ENCODE assay signal across 8 cellular contexts in the genomic region with DNA sequence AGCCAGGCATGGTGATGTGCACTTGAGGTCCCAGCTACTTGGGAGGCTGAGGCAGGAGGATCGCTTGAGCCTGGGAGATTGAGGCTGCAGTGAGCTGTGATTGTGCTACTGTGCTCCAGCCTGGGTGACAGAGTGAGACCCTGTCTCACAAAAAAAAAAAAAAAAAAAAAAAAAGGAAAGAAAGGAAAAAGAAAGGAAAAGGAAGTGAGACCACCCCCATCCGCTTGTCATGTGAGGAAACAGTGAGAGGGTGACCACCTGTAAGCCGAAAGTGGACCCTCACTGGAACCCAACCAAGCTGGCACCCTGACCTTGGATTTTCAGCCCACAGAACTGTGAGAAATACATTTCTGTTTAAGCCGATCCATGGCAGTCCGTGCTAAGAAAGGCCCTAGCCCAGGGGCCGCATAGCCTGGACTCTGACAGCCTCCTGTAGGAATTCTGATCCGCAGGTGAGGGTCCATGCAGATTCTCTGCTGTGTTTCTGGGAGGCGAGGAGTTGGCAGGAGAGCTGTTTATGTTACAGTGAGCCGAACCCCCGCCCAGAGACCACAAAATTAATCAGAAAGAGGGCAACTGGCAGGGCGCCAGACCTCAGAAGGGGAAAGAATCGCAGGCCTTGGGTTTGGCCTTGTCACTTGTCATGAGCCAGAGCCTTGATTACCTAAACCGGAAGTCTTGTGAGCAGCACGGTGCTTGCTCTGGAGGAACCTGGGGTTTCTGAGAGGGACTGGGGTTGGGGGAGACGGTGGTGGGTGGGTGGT. TPM values are rescaled to one million over a fixed set of nuclear protein-coding genes. Genes with fewer than 3 reads are reported as not detected.
DNase-seq lines count a peak whose midpoint lies in the region; ATAC-seq and TF ChIP-seq lines count a peak whose summit lies in the region.

No MANE protein-coding gene starts in this region.

- no peak for TF ChIP-seq CTCF in type B pancreatic cell (conservative IDR thresholded peaks at IDR 0.05)

- in situ Hi-C loops in KBM-7 (cut with MboI; ENCODE audit: low pct_unique_long_range_greater_than_20kb, low sequenced_read_pairs): no loop called here

- peak overlapping the region; percentile 88 for H3K27ac Mint-ChIP-seq in activated naive CD4-positive, alpha-beta T cell treated with anti-CD3 and anti-CD28 coated beads for 36 hours
- peak overlapping the region; percentile 94 for H3K27ac Mint-ChIP-seq in type B pancreatic cell

- ATAC-seq in GM19467 (IDR thresholded peaks at IDR 0.05; ENCODE audit: unreplicated experiment): peak; percentile 51

- intact Hi-C loops in activated naive CD4-positive, alpha-beta T cell treated with anti-CD3 and anti-CD28 coated beads for 36 hours (cut with micrococcal nuclease): loop anchor here (1.0 to 2.0 kb wide), 3 partner anchors 35 to 72 kb away; a partner anchor contains a TSS
- intact Hi-C loops in head of caudate nucleus (cut with DNase I): no loop called here

- H3K9me3 Mint-ChIP-seq in activated naive CD4-positive, alpha-beta T cell treated with anti-CD3 and anti-CD28 coated beads for 36 hours: no peaks in the 10 kb centered on the region
- H3K9me3 Mint-ChIP-seq in type B pancreatic cell: no peaks in the 10 kb centered on the region

- H3K4me1 Mint-ChIP-seq in activated naive CD4-positive, alpha-beta T cell treated with anti-CD3 and anti-CD28 coated beads for 36 hours (ENCODE audit: low read depth): peaks cover 19% of the 10 kb centered on the region
- peaks cover 16% of the 10 kb centered on the region for H3K4me1 Mint-ChIP-seq in type B pancreatic cell (ENCODE audit: unreplicated experiment)

- H3K36me3 Mint-ChIP-seq in activated naive CD4-positive, alpha-beta T cell treated with anti-CD3 and anti-CD28 coated beads for 36 hours (ENCODE audit: low read depth): peaks cover 8% of the 10 kb centered on the region
- peaks cover 13% of the 10 kb centered on the region for H3K36me3 Mint-ChIP-seq in type B pancreatic cell

- DNase-seq in AML-193 (lab: John Stamatoyannopoulos, UW) (peak; percentile 93 to 96), KBM-7 (peak; percentile 98), SK-N-DZ (ENCODE audit: low spot score) (peak; percentile 83), head of caudate nucleus (peak in 24 of 42 donors; percentile 13 to 62 (median 35)), pons (ENCODE audit: low spot score) (peak; percentile 56), type B pancreatic cell (ENCODE audit: extremely low spot score, unreplicated experiment) (no peak)
- peak; percentile 97 for DNase-seq in activated naive CD4-positive, alpha-beta T cell treated with anti-CD3 and anti-CD28 coated beads for 36 hours

- H3K4me3 Mint-ChIP-seq in activated naive CD4-positive, alpha-beta T cell treated with anti-CD3 and anti-CD28 coated beads for 36 hours: peak overlapping the region; percentile 88
- peak overlapping the region; percentile 94 for H3K4me3 Mint-ChIP-seq in type B pancreatic cell

- CTCF ChIA-PET in activated naive CD4-positive, alpha-beta T cell treated with anti-CD3 and anti-CD28 coated beads for 36 hours (lab: Charles Lee): interaction anchor here (0.6 to 0.8 kb wide), 2 partner anchors 23 to 114 kb away, joined by 3 to 4 read pairs; no protein-coding TSS in a partner anchor

- H3K27me3 Mint-ChIP-seq in activated naive CD4-positive, alpha-beta T cell treated with anti-CD3 and anti-CD28 coated beads for 36 hours (ENCODE audit: low read depth): no peaks in the 10 kb centered on the region
- no peaks in the 10 kb centered on the region for H3K27me3 Mint-ChIP-seq in type B pancreatic cell

RNA-seq across cellular contexts. Expression of a gene that starts 0.9 kb away (rescaled TPM):
- 9.5 and 10.8 TPM in 2 replicates for polyA plus RNA-seq in SK-N-DZ (2014; cell fraction: cytosol; rRNA removed)
- 24.9 and 43.0 TPM in 2 replicates for polyA plus RNA-seq in SK-N-DZ (2014; cell fraction: nucleus; rRNA removed)
- 10 to 100 TPM; 30.3 to 32.1 TPM for total RNA-seq in activated naive CD4-positive, alpha-beta T cell treated with anti-CD3 and anti-CD28 coated beads for 36 hours
- 40.5 and 45.4 TPM in 2 replicates for total RNA-seq in type B pancreatic cell (ENCODE audit: low replicate concordance)

RNA-seq across cellular contexts. Expression of a gene that starts 1.0 kb away (rescaled TPM):
- 25.6 and 28.7 TPM in 2 replicates for polyA plus RNA-seq in SK-N-DZ (2014; cell fraction: cytosol; rRNA removed)
- 61.3 and 62.3 TPM in 2 replicates for polyA plus RNA-seq in SK-N-DZ (2014; cell fraction: nucleus; rRNA removed)
- total RNA-seq in activated naive CD4-positive, alpha-beta T cell treated with anti-CD3 and anti-CD28 coated beads for 36 hours: 1 to 10 TPM; 4.0 to 5.4 TPM
- total RNA-seq in type B pancreatic cell (ENCODE audit: low replicate concordance): 23.6 and 26.4 TPM in 2 replicates

RNA-seq across cellular contexts. Expression of a gene that starts 41.5 kb away (rescaled TPM):
- polyA plus RNA-seq in SK-N-DZ (2014; cell fraction: cytosol; rRNA removed): 12.7 and 12.9 TPM in 2 replicates
- 35.2 and 53.9 TPM in 2 replicates for polyA plus RNA-seq in SK-N-DZ (2014; cell fraction: nucleus; rRNA removed)
- total RNA-seq in activated naive CD4-positive, alpha-beta T cell treated with anti-CD3 and anti-CD28 coated beads for 36 hours: 100 to 1,000 TPM; 234 to 250 TPM
- total RNA-seq in type B pancreatic cell (ENCODE audit: low replicate concordance): 47.3 and 57.0 TPM in 2 replicates

RNA-seq across cellular contexts. Expression of a gene that starts 49.4 kb away (rescaled TPM):
- polyA plus RNA-seq in SK-N-DZ (2014; cell fraction: cytosol; rRNA removed): 0.47 and 0.79 TPM in 2 replicates
- polyA plus RNA-seq in SK-N-DZ (2014; cell fraction: nucleus; rRNA removed): 2.1 and 3.9 TPM in 2 replicates
- total RNA-seq in activated naive CD4-positive, alpha-beta T cell treated with anti-CD3 and anti-CD28 coated beads for 36 hours: not detected
- 1.9 and 6.7 TPM in 2 replicates for total RNA-seq in type B pancreatic cell (ENCODE audit: low replicate concordance)
